Comparison of ENCODE assay signal across 11 cellular contexts in genomic region chr5:94745786-94746730, GRCh38.
DNase-seq lines count a peak whose midpoint lies in the region; ATAC-seq, FAIRE-seq and TF ChIP-seq lines count a peak whose summit lies in the region.
"Had no signal": no experiment of that assay in that cellular context is flagged by ENCODE, and none has a peak within 500 bp of the region (broad histone marks: within the 10 kb centered on the region; RNA-seq: fewer than 3 reads in every experiment).

No MANE protein-coding gene starts in this region.

- H3K4me1 ChIP-seq in endothelial cell of umbilical vein (ENCODE audit: control insufficient read depth, extremely low read depth, insufficient read depth, low read length) = peaks cover 14% of the 10 kb centered on the region
- no peaks in the 10 kb centered on the region for H3K4me1 ChIP-seq in right cardiac atrium (ENCODE audit: control insufficient read depth, insufficient read depth, low read length)

- peak; percentile 79 for FAIRE-seq in endothelial cell of umbilical vein (lab: Jason Lieb, UNC)

- H3K4me2 ChIP-seq in endothelial cell of umbilical vein (ENCODE audit: insufficient read depth, low read length) = peak overlapping the region; percentile 14

- TF ChIP-seq CTCF in GM12864 (IDR thresholded peaks at IDR 0.05; ENCODE audit: low read depth, low read length, missing control alignments) (no peak), endothelial cell of umbilical vein (IDR thresholded peaks at IDR 0.05; ENCODE audit: extremely low read depth in 1 of 2, insufficient read depth in 1 of 2, low read depth in 1 of 2, low read length in 2 of 2) (no peak)

- no TSS peak for BruUV-seq in endothelial cell of umbilical vein (replicated peaks; lab: Mats Ljungman, UMichigan)

- CTCF ChIA-PET in endothelial cell of umbilical vein (lab: Charles Lee) = interaction anchor here (1.1 kb wide), 1 partner anchor 8 kb away, joined by 3 read pairs; no protein-coding TSS in a partner anchor

- H3K36me3 ChIP-seq in endothelial cell of umbilical vein (ENCODE audit: control insufficient read depth in 2 of 2, extremely low read depth in 1 of 2, insufficient read depth in 2 of 2, low read length in 2 of 2) = peaks cover 0 to 3% of the 10 kb centered on the region in 2 experiments

- H3K9ac ChIP-seq in endothelial cell of umbilical vein (replicated peaks; ENCODE audit: extremely low read depth, insufficient read depth, low read length) = no peak overlapping the region

- H3K9me3 ChIP-seq in endothelial cell of umbilical vein (replicated peaks; ENCODE audit: control insufficient read depth, insufficient read depth, low read length) (no peaks in the 10 kb centered on the region), right cardiac atrium (ENCODE audit: control insufficient read depth, low read length) (no peaks in the 10 kb centered on the region)

- no peak overlapping the region for H3K4me3 ChIP-seq in GM12864 (ENCODE audit: low read depth, low read length)
- no peak overlapping the region for H3K4me3 ChIP-seq in endothelial cell of umbilical vein (replicated peaks in 1 of 3; ENCODE audit: insufficient read depth in 1 of 3, low read depth in 1 of 3, low read length in 3 of 3)
- no peak overlapping the region for H3K4me3 ChIP-seq in right cardiac atrium (ENCODE audit: low read length)

- H3K27ac ChIP-seq in endothelial cell of umbilical vein (ENCODE audit: insufficient read depth, low read depth, low read length) = peak overlapping the region; percentile 28
- no peak overlapping the region for H3K27ac ChIP-seq in right cardiac atrium (ENCODE audit: low read length)

- no peaks in the 10 kb centered on the region for H3K79me2 ChIP-seq in endothelial cell of umbilical vein (ENCODE audit: control insufficient read depth, insufficient read depth, low read length)

- peak; percentile 52 for DNase-seq in GM12864 (ENCODE audit: low read depth)
- peak; percentile 78 for DNase-seq in endothelial cell of umbilical vein (ENCODE audit: low read depth, low spot score)
- DNase-seq in AG20443 (ENCODE audit: low spot score) = no peak
- no peak for DNase-seq in HT-29 (ENCODE audit: low spot score)
- DNase-seq in sciatic nerve (ENCODE audit: low spot score) = no peak
- no peak for DNase-seq in right cardiac atrium
- DNase-seq: DND-41, glutamatergic neuron, NCI-H1417 had no signal

- POLR2A ChIA-PET in endothelial cell of umbilical vein (lab: Charles Lee) = no interaction called here

- no peaks in the 10 kb centered on the region for H4K20me1 ChIP-seq in endothelial cell of umbilical vein (replicated peaks; ENCODE audit: control insufficient read depth, extremely low read depth, insufficient read depth, low read length)

- peak overlapping the region; percentile 47 for H2AFZ ChIP-seq in endothelial cell of umbilical vein (ENCODE audit: low read depth, low read length)

- H3K9me1 ChIP-seq in endothelial cell of umbilical vein (replicated peaks; ENCODE audit: control insufficient read depth, extremely low read depth, insufficient read depth, low read length) = no peaks in the 10 kb centered on the region

- TF ChIP-seq POLR2A in endothelial cell of umbilical vein (IDR thresholded peaks at IDR 0.05; ENCODE audit: low read depth, low read length) = no peak

- dilution Hi-C loops in endothelial cell of umbilical vein (cut with MboI; ENCODE audit: extremely low pct_ligation_motif_present, low sequenced_read_pairs) = no loop called here

- 67% methylated on average over 5 of the region's 5 CpGs for WGBS in right cardiac atrium

- intact Hi-C loops in endothelial cell of umbilical vein (cut with micrococcal nuclease) = no loop called here
- intact Hi-C loops in sciatic nerve (cut with DNase I) = no loop called here
- intact Hi-C loops in right cardiac atrium (cut with DNase I) = no loop called here

- H3K27me3 ChIP-seq in endothelial cell of umbilical vein (ENCODE audit: control insufficient read depth in 2 of 2, insufficient read depth in 2 of 2, low read length in 2 of 2) = no peaks in the 10 kb centered on the region
- H3K27me3 ChIP-seq in right cardiac atrium (ENCODE audit: control insufficient read depth, insufficient read depth) = no peaks in the 10 kb centered on the region

- ATAC-seq in GM21447 (IDR thresholded peaks at IDR 0.05; ENCODE audit: unreplicated experiment) = peak; percentile 84
- peak; percentile 87 for ATAC-seq in HG03439 (IDR thresholded peaks at IDR 0.05; ENCODE audit: unreplicated experiment)
- ATAC-seq in sciatic nerve = no peak
- no peak for ATAC-seq in right cardiac atrium

TF ChIP-seq in endothelial cell of umbilical vein, 7 proteins besides CTCF, POLR2A, EP300 and RAD21:
- no peak for TF ChIP-seq MAX (IDR thresholded peaks at IDR 0.05; ENCODE audit: insufficient read depth, insufficient read length)
- no peak for TF ChIP-seq MYC (IDR thresholded peaks at IDR 0.05; ENCODE audit: low read depth, low read length)
- TF ChIP-seq GATA2 (IDR thresholded peaks at IDR 0.05; ENCODE audit: insufficient read depth, insufficient read length, low read depth, low read length) = no peak
- peak; percentile 34 for TF ChIP-seq POLR2AphosphoS5 (IDR thresholded peaks at IDR 0.05; ENCODE audit: insufficient read depth, low read depth, low read length)
- no peak for TF ChIP-seq EZH2 (IDR thresholded peaks at IDR 0.05; ENCODE audit: borderline replicate concordance, low read depth, low read length, severe bottlenecking)
- TF ChIP-seq JUN (IDR thresholded peaks at IDR 0.05; ENCODE audit: borderline replicate concordance, insufficient read depth, insufficient read length, low read depth) = peak; percentile 84
- TF ChIP-seq FOS (IDR thresholded peaks at IDR 0.05; ENCODE audit: borderline replicate concordance, insufficient read depth, low read length) = peak; percentile 95
TF ChIP-seq in endothelial cell of umbilical vein: peak in this region for 3.

Comparison
In these comparisons a context has a peak if more than half of its experiments do, and no peak if none do; other contexts are left out.
1. DNase-seq: peak in GM12864 (single experiment) and endothelial cell of umbilical vein (single experiment); none in AG20443 (single experiment), HT-29 (single experiment), sciatic nerve (single experiment) and right cardiac atrium (0 of 3).
2. ATAC-seq: peak in GM21447 (single experiment) and HG03439 (single experiment); none in sciatic nerve (single experiment) and right cardiac atrium (0 of 2).